In the genomic region with DNA sequence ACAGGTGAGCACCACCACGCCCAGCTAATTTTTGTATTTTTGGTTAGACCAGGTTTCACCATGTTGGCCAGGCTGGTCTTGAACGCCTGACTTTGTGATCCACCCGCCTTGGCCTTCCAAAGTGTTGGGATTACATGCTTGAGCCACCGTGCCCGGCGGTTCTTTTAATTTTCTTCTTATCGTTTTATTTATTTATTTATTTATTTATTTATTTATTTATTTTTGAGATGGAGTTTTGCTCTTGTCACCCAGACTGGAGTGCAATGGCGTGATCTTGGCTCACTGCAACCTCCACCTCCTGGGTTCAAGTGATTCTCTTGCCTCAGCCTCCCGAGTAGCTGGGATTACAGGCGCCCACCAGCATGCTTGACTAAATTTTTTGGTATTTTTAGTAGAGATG, we compare ENCODE assay signal across 1 cellular context.
TF ChIP-seq lines count a peak whose summit lies in the region.

No MANE protein-coding gene starts in this region.

TF ChIP-seq in HEK293, 187 proteins besides CTCF, POLR2A, EP300 and RAD21 (continued from another document):
- peak; percentile 56 for TF ChIP-seq REST (tag by site-specific recombination; IDR thresholded peaks at IDR 0.05)
- TF ChIP-seq ZNF623 (tag by site-specific recombination; IDR thresholded peaks at IDR 0.05), result peak; percentile 56
- 0 out of 2 replicates have a peak, but pooled peaks have one; percentile 22 for TF ChIP-seq ZNF433 (tag by site-specific recombination; IDR thresholded peaks at IDR 0.05; ENCODE audit: low read depth)
- peak; percentile 62 for TF ChIP-seq ZNF426 (tag by site-specific recombination; IDR thresholded peaks at IDR 0.05)
- TF ChIP-seq ZNF629 (tag by site-specific recombination; IDR thresholded peaks at IDR 0.05), result 0 out of 2 replicates have a peak, but pooled peaks have one; percentile 26
- TF ChIP-seq ZNF560 (tag by site-specific recombination; IDR thresholded peaks at IDR 0.05; ENCODE audit: borderline replicate concordance), result 0 out of 2 replicates have a peak, but pooled peaks have one; percentile 23
- TF ChIP-seq ZBTB8A (tag by site-specific recombination; IDR thresholded peaks at IDR 0.05), result peak; percentile 36; the same call in 1 of the 2 replicates
